ENCODE assay signal across 31 cellular contexts in genomic region chrX:109382332-109382731, GRCh38.
"Had no signal": no experiment of that assay in that cellular context is flagged by ENCODE, and none has a peak within 500 bp of the region (broad histone marks: within the 10 kb centered on the region; RNA-seq: fewer than 3 reads in every experiment).

No MANE protein-coding gene starts in this region.

- H3K79me2 ChIP-seq: parathyroid adenoma had no signal

- H3K4me2 ChIP-seq: smooth muscle cell had no signal

- ATAC-seq: naive thymus-derived CD8-positive, alpha-beta T cell; natural killer cell treated with Interleukin-12 subunit alpha and Interleukin-12 subunit beta and Interleukin-15 and Interleukin-18, amount 100 ng/mL, for 72 hours; psoas muscle; right cardiac atrium; sciatic nerve; stimulated activated memory B cell treated with anti-CD40 and anti-IgM and Interleukin-4, amounts not matched to agents 10 μg/mL and 1 μg/mL and 100 μg/mL, for 72 hours; stimulated activated naive CD8-positive, alpha-beta T cell treated with anti-CD3 and anti-CD28 coated beads, Interleukin-15, amount 100 ng/mL, for 72 hours; stimulated activated naive CD8-positive, alpha-beta T cell treated with anti-CD3 and anti-CD28 coated beads, Interleukin-15, Interleukin-2, amounts not matched to agents 100 U/mL and 50 U/mL, for 24 hours had no signal

- H2AFZ ChIP-seq: parathyroid adenoma had no signal

- H3K4me1 ChIP-seq: parathyroid adenoma, psoas muscle, spleen, suprapubic skin, testis, tibial artery, upper lobe of left lung, vagina had no signal

- H3K36me3 ChIP-seq: neutrophil, ovary, spleen, suprapubic skin, tibial artery, upper lobe of left lung, vagina had no signal

- H3K9ac ChIP-seq: parathyroid adenoma had no signal

- H3K9me3 ChIP-seq: neutrophil, ovary, psoas muscle, spleen, suprapubic skin, testis, tibial artery, upper lobe of left lung, vagina had no signal

- DNase-seq: naive thymus-derived CD8-positive, alpha-beta T cell; nephron progenitor cell; nucleus accumbens; ovary; posterior cingulate gyrus; psoas muscle; right cardiac atrium; spleen; stimulated activated CD4-positive, alpha-beta T cell treated with anti-CD3 and anti-CD28 coated beads, Interleukin-12 subunit alpha, Interleukin-12 subunit beta, amount 100 ng/mL, for 4 hours; stimulated activated CD4-positive, alpha-beta T cell treated with anti-CD3 and anti-CD28 coated beads, Interleukin-1b, Interleukin-23, amount 100 ng/mL, for 48 hours; stimulated activated CD4-positive, alpha-beta T cell treated with anti-CD3 and anti-CD28 coated beads, Interleukin-4, amount 100 ng/mL, for 1 hour; stimulated activated CD4-positive, alpha-beta T cell treated with anti-CD3 and anti-CD28 coated beads, Interleukin-4, amount 100 ng/mL, for 4 hours; stimulated activated CD8-positive, alpha-beta memory T cell treated with anti-CD3 and anti-CD28 coated beads, Interleukin-4, amount 100 ng/mL, for 48 hours; stimulated activated naive CD4-positive, alpha-beta T cell; stimulated activated naive CD8-positive, alpha-beta T cell treated with anti-CD3 and anti-CD28 coated beads, Interleukin-15, amount 100 ng/mL, for 72 hours; stimulated activated naive CD8-positive, alpha-beta T cell treated with anti-CD3 and anti-CD28 coated beads, Interleukin-15, Interleukin-2, amounts not matched to agents 100 U/mL and 50 U/mL, for 24 hours; substantia nigra; testis; tibial artery; trophoblast cell; upper lobe of left lung had no signal

- FAIRE-seq: urothelium cell line had no signal

- H3K27ac ChIP-seq: neutrophil, ovary, parathyroid adenoma, psoas muscle, skin epidermis, spleen, suprapubic skin, testis, tibial artery, upper lobe of left lung, vagina had no signal

- H3K27me3 ChIP-seq: neutrophil, ovary, suprapubic skin, testis, tibial artery, upper lobe of left lung, vagina had no signal

- H3K4me3 ChIP-seq: ovary, psoas muscle, skin epidermis, smooth muscle cell, spleen, suprapubic skin, testis, tibial artery, upper lobe of left lung, vagina had no signal
